Comparison of ENCODE assay signal across 1 cellular context in the genomic region with DNA sequence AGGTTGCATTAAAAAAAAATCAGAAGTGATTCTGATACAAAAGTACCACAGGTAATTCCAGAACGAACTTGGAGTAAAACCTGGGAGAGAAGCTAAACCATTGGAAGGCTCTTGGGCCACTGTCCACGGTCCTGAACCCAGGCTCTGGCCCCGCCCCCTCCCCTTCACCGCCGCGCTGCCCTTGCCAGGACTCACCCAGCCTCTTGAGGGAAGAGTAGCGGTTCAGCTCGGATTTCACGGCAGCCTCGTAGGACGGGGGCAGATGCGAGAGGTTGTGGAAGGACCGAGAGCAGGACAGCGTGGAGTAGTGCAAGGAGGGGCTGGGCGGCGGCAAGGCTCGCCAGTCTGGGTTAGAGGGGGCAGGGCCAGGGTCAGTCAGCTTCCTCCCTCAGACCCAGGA.
TF ChIP-seq lines count a peak whose summit lies in the region.

No MANE protein-coding gene starts in this region.

TF ChIP-seq in H1, 55 proteins besides CTCF, POLR2A, EP300 and RAD21:
- TF ChIP-seq SIX5 (IDR thresholded peaks at IDR 0.05; ENCODE audit: low read depth, low read length): no peak
- 0 out of 2 replicates have a peak, but pooled peaks have one; percentile 12 for TF ChIP-seq CREB1 (IDR thresholded peaks at IDR 0.05)
- TF ChIP-seq SP4 (IDR thresholded peaks at IDR 0.05; ENCODE audit: low read length): peak; percentile 60; the same call in 1 of the 2 replicates
- TF ChIP-seq SP1 (IDR thresholded peaks at IDR 0.05; ENCODE audit: low read depth, low read length): peak; percentile 75
- no peak for TF ChIP-seq RBBP5 (IDR thresholded peaks at IDR 0.05; ENCODE audit: borderline replicate concordance, low read depth, low read length)
- TF ChIP-seq SIN3A (conservative IDR thresholded peaks at IDR 0.05 in 1 of 2, IDR thresholded peaks at IDR 0.05 in 1 of 2; ENCODE audit: low read depth in 1 of 2, low read length in 2 of 2): peak; percentile 90 to 91; a peak in 3 of 4 replicates
